Comparison of ENCODE assay signal across 17 cellular contexts in the genomic region with DNA sequence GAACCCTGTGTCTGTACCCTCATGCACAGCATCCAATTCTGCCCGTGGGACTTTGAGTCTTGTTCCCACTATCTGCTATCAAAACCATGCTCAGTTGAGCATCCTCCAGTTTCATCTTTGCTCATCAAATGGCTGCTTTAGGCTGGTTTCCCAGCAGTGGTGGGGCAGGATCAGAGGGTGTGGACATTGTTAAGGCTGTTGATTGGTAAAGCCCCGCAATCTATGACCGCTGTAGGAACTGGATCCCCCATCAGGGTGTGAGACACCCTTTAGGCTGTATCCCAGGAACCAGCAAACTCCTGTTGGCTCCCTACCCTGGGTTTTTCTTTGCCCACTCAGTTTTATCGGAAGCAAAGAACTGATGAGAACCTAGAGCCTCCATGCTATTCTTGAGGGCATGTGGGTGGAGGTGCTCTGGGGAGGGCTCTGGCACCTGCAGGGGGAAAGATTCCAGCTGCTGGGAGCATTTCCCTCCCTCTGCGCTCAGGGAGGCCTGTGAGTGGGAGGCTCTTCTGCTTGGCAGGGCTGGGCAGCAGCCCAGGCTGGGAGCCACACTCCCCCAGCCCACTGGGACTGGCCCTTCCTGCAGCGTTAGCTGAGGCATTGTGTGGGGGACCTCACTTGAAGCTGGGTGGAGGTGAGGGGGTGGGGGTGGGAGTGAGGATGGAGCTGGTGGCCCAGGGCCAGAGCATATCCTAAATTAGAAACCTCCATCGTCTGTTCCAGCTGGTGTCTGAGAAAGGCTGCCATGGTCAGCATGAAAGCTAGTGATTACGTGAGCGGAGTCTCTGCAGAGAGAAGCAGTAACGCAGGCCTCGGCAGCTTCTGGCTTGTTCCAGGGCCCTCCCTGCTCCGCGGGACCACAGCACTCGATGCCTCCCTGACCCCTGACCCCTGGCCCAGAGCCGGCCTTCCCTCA.
DNase-seq lines count a peak whose midpoint lies in the region; ATAC-seq, FAIRE-seq and TF ChIP-seq lines count a peak whose summit lies in the region.
"Had no signal": no experiment of that assay in that cellular context is flagged by ENCODE, and none has a peak within 500 bp of the region (broad histone marks: within the 10 kb centered on the region; RNA-seq: fewer than 3 reads in every experiment).

No MANE protein-coding gene starts in this region.

- DNase-seq in cerebellum (ENCODE audit: low spot score) (peak; percentile 24), left cardiac atrium (peak; percentile 68), nephron progenitor cell (peak; percentile 45), upper lobe of left lung (no peak), GM12891 (ENCODE audit: insufficient read length, low spot score) (no peak), H54 (ENCODE audit: insufficient read length, low spot score) (no peak)
- DNase-seq in activated CD8-positive, alpha-beta T cell treated with anti-CD3 and anti-CD28 coated beads for 36 hours = no peak
- no peak for DNase-seq in activated CD4-positive, alpha-beta memory T cell treated with anti-CD3 and anti-CD28 coated beads, Interleukin-2, amount 10 ng/mL, durations not matched to agents 7 days and 5 days
- DNase-seq: activated effector memory CD4-positive, alpha-beta T cell treated with Interleukin-2 at 50 U/mL for 16 hours; DMS79; NCI-H1105; NCI-H446 treated with DMSO at 0.1 percent for 48 hours; stimulated activated CD4-positive, alpha-beta T cell treated with anti-CD3 and anti-CD28 coated beads, Interleukin-12 subunit alpha, Interleukin-12 subunit beta, amount 100 ng/mL, for 4 hours had no signal

- H3K27me3 Mint-ChIP-seq in nephron progenitor cell (ENCODE audit: low read depth, poor library complexity) = peaks cover 77% of the 10 kb centered on the region
- H3K27me3 Mint-ChIP-seq in activated CD8-positive, alpha-beta T cell treated with anti-CD3 and anti-CD28 coated beads for 36 hours = peaks cover 2% of the 10 kb centered on the region
- H3K27me3 Mint-ChIP-seq in activated CD4-positive, alpha-beta memory T cell treated with anti-CD3 and anti-CD28 coated beads, Interleukin-2, amount 10 ng/mL, durations not matched to agents 7 days and 5 days = peaks cover 9% of the 10 kb centered on the region

- no peak overlapping the region for H3K4me3 ChIP-seq in upper lobe of left lung
- H3K4me3 ChIP-seq: K562 had no signal

- no peaks in the 10 kb centered on the region for H3K27me3 ChIP-seq in upper lobe of left lung

- intact Hi-C loops in left cardiac atrium (cut with DNase I) = no loop called here
- intact Hi-C loops in activated CD8-positive, alpha-beta T cell treated with anti-CD3 and anti-CD28 coated beads for 36 hours (cut with micrococcal nuclease) = no loop called here

- H3K36me3 Mint-ChIP-seq in nephron progenitor cell (ENCODE audit: low read depth) = no peaks in the 10 kb centered on the region
- H3K36me3 Mint-ChIP-seq in activated CD8-positive, alpha-beta T cell treated with anti-CD3 and anti-CD28 coated beads for 36 hours (ENCODE audit: low read depth) = no peaks in the 10 kb centered on the region
- no peaks in the 10 kb centered on the region for H3K36me3 Mint-ChIP-seq in activated CD4-positive, alpha-beta memory T cell treated with anti-CD3 and anti-CD28 coated beads, Interleukin-2, amount 10 ng/mL, durations not matched to agents 7 days and 5 days (ENCODE audit: low read depth)

- no peak overlapping the region for H3K27ac Mint-ChIP-seq in nephron progenitor cell
- no peak overlapping the region for H3K27ac Mint-ChIP-seq in activated CD8-positive, alpha-beta T cell treated with anti-CD3 and anti-CD28 coated beads for 36 hours
- H3K27ac Mint-ChIP-seq in activated CD4-positive, alpha-beta memory T cell treated with anti-CD3 and anti-CD28 coated beads, Interleukin-2, amount 10 ng/mL, durations not matched to agents 7 days and 5 days = no peak overlapping the region

- no peaks in the 10 kb centered on the region for H3K36me3 ChIP-seq in upper lobe of left lung
- H3K36me3 ChIP-seq: neutrophil had no signal

- peaks cover 32% of the 10 kb centered on the region for H3K4me1 Mint-ChIP-seq in nephron progenitor cell
- H3K4me1 Mint-ChIP-seq in activated CD8-positive, alpha-beta T cell treated with anti-CD3 and anti-CD28 coated beads for 36 hours (ENCODE audit: low read depth) = no peaks in the 10 kb centered on the region
- no peaks in the 10 kb centered on the region for H3K4me1 Mint-ChIP-seq in activated CD4-positive, alpha-beta memory T cell treated with anti-CD3 and anti-CD28 coated beads, Interleukin-2, amount 10 ng/mL, durations not matched to agents 7 days and 5 days

- ATAC-seq in left cardiac atrium (peak; percentile 87 to 93), upper lobe of left lung (ENCODE audit: low FRiP score in 2 of 2) (peak; percentile 41 to 72)
- ATAC-seq in activated CD8-positive, alpha-beta T cell treated with anti-CD3 and anti-CD28 coated beads for 36 hours = no peak
- ATAC-seq: HCT116, K562, SK-N-SH treated with all-trans-retinoic acid at 6 μM for 48 hours had no signal

- TF ChIP-seq CTCF in nephron progenitor cell (IDR thresholded peaks at IDR 0.05) = no peak
- no peak for TF ChIP-seq CTCF in upper lobe of left lung (IDR thresholded peaks at IDR 0.05)
- TF ChIP-seq CTCF in activated CD8-positive, alpha-beta T cell treated with anti-CD3 and anti-CD28 coated beads for 36 hours (IDR thresholded peaks at IDR 0.05) = no peak

- H3K9me3 Mint-ChIP-seq in nephron progenitor cell = peaks cover 8% of the 10 kb centered on the region
- H3K9me3 Mint-ChIP-seq in activated CD8-positive, alpha-beta T cell treated with anti-CD3 and anti-CD28 coated beads for 36 hours = no peaks in the 10 kb centered on the region
- H3K9me3 Mint-ChIP-seq in activated CD4-positive, alpha-beta memory T cell treated with anti-CD3 and anti-CD28 coated beads, Interleukin-2, amount 10 ng/mL, durations not matched to agents 7 days and 5 days = no peaks in the 10 kb centered on the region

- peak overlapping the region in 2 of 4 donors; percentile 42 to 61 for H3K27ac ChIP-seq in upper lobe of left lung
- H3K27ac ChIP-seq: neutrophil had no signal

- WGBS in upper lobe of left lung, 2 donors = 64 to 69% methylated on average over 14 to 15 of the region's 15 CpGs

- H3K4me1 ChIP-seq in upper lobe of left lung = peaks cover 0 to 9% (median 2%) of the 10 kb centered on the region in 4 donors

- POLR2A ChIA-PET in activated CD8-positive, alpha-beta T cell treated with anti-CD3 and anti-CD28 coated beads for 36 hours (lab: Charles Lee) = no interaction called here
- POLR2A ChIA-PET in activated CD4-positive, alpha-beta memory T cell treated with anti-CD3 and anti-CD28 coated beads, Interleukin-2, amount 10 ng/mL, durations not matched to agents 7 days and 5 days (lab: Charles Lee) = no interaction called here

- no peak overlapping the region for H3K4me3 Mint-ChIP-seq in nephron progenitor cell
- H3K4me3 Mint-ChIP-seq in activated CD8-positive, alpha-beta T cell treated with anti-CD3 and anti-CD28 coated beads for 36 hours = no peak overlapping the region
- no peak overlapping the region for H3K4me3 Mint-ChIP-seq in activated CD4-positive, alpha-beta memory T cell treated with anti-CD3 and anti-CD28 coated beads, Interleukin-2, amount 10 ng/mL, durations not matched to agents 7 days and 5 days

- TF ChIP-seq POLR2A in upper lobe of left lung (IDR thresholded peaks at IDR 0.05) (no peak), GM12891 (IDR thresholded peaks at IDR 0.05; ENCODE audit: low read depth, low read length) (no peak), H54 (IDR thresholded peaks at IDR 0.05; ENCODE audit: low read depth, low read length) (no peak)

- FAIRE-seq in GM12891 (lab: Jason Lieb, UNC) = no peak
- FAIRE-seq in H54 (lab: Jason Lieb, UNC) = no peak
- FAIRE-seq: K562 had no signal

- TF ChIP-seq EP300 in upper lobe of left lung (IDR thresholded peaks at IDR 0.05) = no peak

- CTCF ChIA-PET in activated CD8-positive, alpha-beta T cell treated with anti-CD3 and anti-CD28 coated beads for 36 hours (lab: Charles Lee) = no interaction called here
- CTCF ChIA-PET in activated CD4-positive, alpha-beta memory T cell treated with anti-CD3 and anti-CD28 coated beads, Interleukin-2, amount 10 ng/mL, durations not matched to agents 7 days and 5 days (lab: Charles Lee) = no interaction called here

- no peaks in the 10 kb centered on the region for H3K9me3 ChIP-seq in upper lobe of left lung
- H3K9me3 ChIP-seq: neutrophil had no signal

TF ChIP-seq in GM12891, 5 proteins besides CTCF, POLR2A, EP300 and RAD21:
- TF ChIP-seq TAF1 (IDR thresholded peaks at IDR 0.05; ENCODE audit: low read depth, low read length) (no peak), POU2F2 (IDR thresholded peaks at IDR 0.05; ENCODE audit: low read depth, low read length) (no peak), POLR2AphosphoS5 (IDR thresholded peaks at IDR 0.05; ENCODE audit: low read depth, low read length) (no peak), SPI1 (IDR thresholded peaks at IDR 0.05; ENCODE audit: low read depth, low read length) (no peak), PAX5 (IDR thresholded peaks at IDR 0.05; ENCODE audit: insufficient read depth, low read length, severe bottlenecking) (no peak)

Comparison
In these comparisons a context has a peak if more than half of its experiments do, and no peak if none do; other contexts are left out.
1. DNase-seq: peak in cerebellum (single experiment), left cardiac atrium (single experiment) and nephron progenitor cell (single experiment); none in upper lobe of left lung (0 of 2), GM12891 (single experiment), activated CD8-positive, alpha-beta T cell treated with anti-CD3 and anti-CD28 coated beads for 36 hours (single experiment), H54 (single experiment) and activated CD4-positive, alpha-beta memory T cell treated with anti-CD3 and anti-CD28 coated beads, Interleukin-2, amount 10 ng/mL, durations not matched to agents 7 days and 5 days (single experiment).